ENCODE assay signal across 18 cellular contexts in the genomic region with DNA sequence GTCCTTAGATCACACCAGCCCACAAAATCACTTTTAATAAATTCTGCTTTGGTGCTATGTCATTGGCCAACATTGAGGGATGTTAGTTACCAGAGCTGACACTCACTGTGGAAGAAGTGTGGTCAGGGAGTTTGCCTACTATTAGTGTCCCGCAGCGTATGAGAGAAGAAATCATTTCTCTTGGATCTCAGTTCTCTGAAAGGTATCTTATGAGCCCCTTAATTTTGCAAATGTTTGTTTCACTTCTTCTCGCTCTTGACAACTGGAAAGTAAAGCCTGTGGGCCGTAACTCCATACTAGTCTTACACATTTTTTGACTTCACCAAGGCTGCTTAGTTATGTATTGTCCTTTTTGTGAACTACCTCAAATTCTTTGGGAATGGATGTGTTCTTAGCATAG.
DNase-seq lines count a peak whose midpoint lies in the region; ATAC-seq, FAIRE-seq and TF ChIP-seq lines count a peak whose summit lies in the region.
"Had no signal": no experiment of that assay in that cellular context is flagged by ENCODE, and none has a peak within 500 bp of the region (broad histone marks: within the 10 kb centered on the region; RNA-seq: fewer than 3 reads in every experiment).

No MANE protein-coding gene starts in this region.

- peaks cover 0 to 25% (median 1%) of the 10 kb centered on the region in 5 donors for H3K4me1 ChIP-seq in subcutaneous abdominal adipose tissue (ENCODE audit: control insufficient read depth in 5 of 5, insufficient read depth in 5 of 5, low read length in 5 of 5)
- H3K4me1 ChIP-seq: Peyer's patch had no signal

- CTCF ChIA-PET in WTC11 (lab: Charles Lee), result no interaction called here

- no peak overlapping the region for H3K4me3 Mint-ChIP-seq in WTC11

- POLR2A ChIA-PET in WTC11 (lab: Charles Lee), result no interaction called here

- no peaks in the 10 kb centered on the region for H3K9me3 ChIP-seq in subcutaneous abdominal adipose tissue (ENCODE audit: control insufficient read depth in 5 of 5, low read length in 5 of 5)
- H3K9me3 ChIP-seq: MG63, Peyer's patch had no signal

- no peak for TF ChIP-seq CTCF in WTC11 (IDR thresholded peaks at IDR 0.05)

- peak overlapping the region; percentile 46 for H3K27ac Mint-ChIP-seq in WTC11

- H3K9ac ChIP-seq in subcutaneous abdominal adipose tissue (ENCODE audit: low read length in 5 of 5), result no peak overlapping the region
- H3K9ac ChIP-seq: BLaER1 had no signal

- ATAC-seq in HG02852 (IDR thresholded peaks at IDR 0.05; ENCODE audit: unreplicated experiment), result peak; percentile 71
- no peak for ATAC-seq in WTC11
- ATAC-seq in GM18909 (IDR thresholded peaks at IDR 0.05; ENCODE audit: poor library complexity, unreplicated experiment), result no peak
- ATAC-seq: HepG2, SK-N-SH treated with all-trans-retinoic acid at 6 μM for 48 hours had no signal

- H3K27me3 ChIP-seq in subcutaneous abdominal adipose tissue (ENCODE audit: control insufficient read depth in 5 of 5, insufficient read depth in 4 of 5, low read length in 5 of 5), result peaks cover 0 to 1% (median 0%) of the 10 kb centered on the region in 5 donors
- H3K27me3 ChIP-seq: BLaER1, MG63, Peyer's patch had no signal

- TF ChIP-seq POLR2A in erythroblast (IDR thresholded peaks at IDR 0.05; ENCODE audit: low read length), result no peak

- peak overlapping the region; percentile 52 for H3K27ac ChIP-seq in subcutaneous abdominal adipose tissue (ENCODE audit: low read depth, low read length)
- H3K27ac ChIP-seq: BLaER1, Peyer's patch had no signal

- H3K4me1 Mint-ChIP-seq in WTC11, result peaks cover 39% of the 10 kb centered on the region

- FAIRE-seq in GM19239 (lab: Jason Lieb, UNC), result peak; percentile 79
- FAIRE-seq: HepG2 had no signal

- no peaks in the 10 kb centered on the region for H3K9me3 Mint-ChIP-seq in WTC11

- H3K36me3 Mint-ChIP-seq in WTC11, result peaks cover 49% of the 10 kb centered on the region

- DNase-seq in GM19239 (ENCODE audit: insufficient read length, low spot score), result no peak
- DNase-seq in WTC11 (ENCODE audit: low spot score), result no peak
- DNase-seq in erythroblast (lab: John Stamatoyannopoulos, UW), result no peak
- DNase-seq in activated CD4-positive, alpha-beta T cell treated with anti-CD3 and anti-CD28 coated beads for 4 hours, result no peak
- DNase-seq: HCEC 1CT, MG63, NCI-H1105 treated with DMSO at 0.1 percent for 48 hours, NCI-H187 treated with DMSO at 0.1 percent for 48 hours, NCI-H510A, NCI-H82, Peyer's patch, SHP77 had no signal

- H3K4me3 ChIP-seq in subcutaneous abdominal adipose tissue (ENCODE audit: low read depth in 1 of 5, low read length in 5 of 5), result no peak overlapping the region
- H3K4me3 ChIP-seq: BLaER1, MG63, Peyer's patch had no signal

- H3K36me3 ChIP-seq in subcutaneous abdominal adipose tissue (ENCODE audit: control insufficient read depth in 5 of 5, insufficient read depth in 5 of 5, low read length in 5 of 5), result peaks cover 0 to 4% (median 0%) of the 10 kb centered on the region in 5 donors
- H3K36me3 ChIP-seq: MG63, Peyer's patch had no signal

- no peaks in the 10 kb centered on the region for H3K27me3 Mint-ChIP-seq in WTC11 (ENCODE audit: low read depth)

TF ChIP-seq in WTC11, 78 proteins besides CTCF, POLR2A, EP300 and RAD21:
- TF ChIP-seq, protein P1, sequence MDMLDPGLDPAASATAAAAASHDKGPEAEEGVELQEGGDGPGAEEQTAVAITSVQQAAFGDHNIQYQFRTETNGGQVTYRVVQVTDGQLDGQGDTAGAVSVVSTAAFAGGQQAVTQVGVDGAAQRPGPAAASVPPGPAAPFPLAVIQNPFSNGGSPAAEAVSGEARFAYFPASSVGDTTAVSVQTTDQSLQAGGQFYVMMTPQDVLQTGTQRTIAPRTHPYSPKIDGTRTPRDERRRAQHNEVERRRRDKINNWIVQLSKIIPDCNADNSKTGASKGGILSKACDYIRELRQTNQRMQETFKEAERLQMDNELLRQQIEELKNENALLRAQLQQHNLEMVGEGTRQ (CRISPR knock-in tag; IDR thresholded peaks at IDR 0.05), result no peak
- TF ChIP-seq, protein P2, sequence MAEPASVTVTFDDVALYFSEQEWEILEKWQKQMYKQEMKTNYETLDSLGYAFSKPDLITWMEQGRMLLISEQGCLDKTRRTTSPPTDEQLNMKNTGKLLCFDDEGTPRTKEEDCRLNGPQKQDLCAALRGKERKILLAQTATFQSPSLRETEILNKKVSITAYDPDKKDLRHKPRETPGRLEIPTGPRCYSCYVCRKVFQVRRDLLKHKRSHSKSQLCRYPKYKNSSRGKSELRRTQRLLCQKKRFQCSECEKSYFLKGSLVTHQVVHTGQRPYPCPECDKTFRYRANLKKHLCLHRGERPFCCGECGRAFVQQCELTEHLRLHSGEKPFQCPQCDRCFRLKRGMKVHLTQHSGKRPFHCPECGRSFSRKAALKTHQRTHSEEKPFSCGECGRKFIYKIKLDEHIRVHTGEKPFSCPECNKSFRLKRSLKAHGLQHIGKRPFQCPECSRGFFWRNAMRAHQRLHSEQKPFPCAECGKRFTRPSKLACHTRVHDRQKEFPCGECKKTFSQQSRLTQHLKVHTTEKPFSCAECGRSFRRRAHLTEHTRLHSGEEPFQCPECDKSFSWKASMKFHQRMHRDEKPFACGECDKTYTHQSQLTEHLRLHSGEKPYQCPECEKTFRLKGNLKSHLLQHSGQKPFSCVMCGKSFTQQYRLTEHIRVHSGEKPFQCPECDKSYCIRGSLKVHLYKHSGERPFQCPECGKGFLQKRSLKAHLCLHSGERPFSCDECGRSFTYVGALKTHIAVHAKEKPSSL (CRISPR knock-in tag; conservative IDR thresholded peaks at IDR 0.05), result no peak
- TF ChIP-seq ZNF138 (CRISPR knock-in tag; conservative IDR thresholded peaks at IDR 0.05) (no peak), MXD4 (CRISPR knock-in tag; IDR thresholded peaks at IDR 0.05; ENCODE audit: borderline replicate concordance) (no peak), MYBL2 (CRISPR knock-in tag; IDR thresholded peaks at IDR 0.05) (no peak)
- TF ChIP-seq, protein P3, sequence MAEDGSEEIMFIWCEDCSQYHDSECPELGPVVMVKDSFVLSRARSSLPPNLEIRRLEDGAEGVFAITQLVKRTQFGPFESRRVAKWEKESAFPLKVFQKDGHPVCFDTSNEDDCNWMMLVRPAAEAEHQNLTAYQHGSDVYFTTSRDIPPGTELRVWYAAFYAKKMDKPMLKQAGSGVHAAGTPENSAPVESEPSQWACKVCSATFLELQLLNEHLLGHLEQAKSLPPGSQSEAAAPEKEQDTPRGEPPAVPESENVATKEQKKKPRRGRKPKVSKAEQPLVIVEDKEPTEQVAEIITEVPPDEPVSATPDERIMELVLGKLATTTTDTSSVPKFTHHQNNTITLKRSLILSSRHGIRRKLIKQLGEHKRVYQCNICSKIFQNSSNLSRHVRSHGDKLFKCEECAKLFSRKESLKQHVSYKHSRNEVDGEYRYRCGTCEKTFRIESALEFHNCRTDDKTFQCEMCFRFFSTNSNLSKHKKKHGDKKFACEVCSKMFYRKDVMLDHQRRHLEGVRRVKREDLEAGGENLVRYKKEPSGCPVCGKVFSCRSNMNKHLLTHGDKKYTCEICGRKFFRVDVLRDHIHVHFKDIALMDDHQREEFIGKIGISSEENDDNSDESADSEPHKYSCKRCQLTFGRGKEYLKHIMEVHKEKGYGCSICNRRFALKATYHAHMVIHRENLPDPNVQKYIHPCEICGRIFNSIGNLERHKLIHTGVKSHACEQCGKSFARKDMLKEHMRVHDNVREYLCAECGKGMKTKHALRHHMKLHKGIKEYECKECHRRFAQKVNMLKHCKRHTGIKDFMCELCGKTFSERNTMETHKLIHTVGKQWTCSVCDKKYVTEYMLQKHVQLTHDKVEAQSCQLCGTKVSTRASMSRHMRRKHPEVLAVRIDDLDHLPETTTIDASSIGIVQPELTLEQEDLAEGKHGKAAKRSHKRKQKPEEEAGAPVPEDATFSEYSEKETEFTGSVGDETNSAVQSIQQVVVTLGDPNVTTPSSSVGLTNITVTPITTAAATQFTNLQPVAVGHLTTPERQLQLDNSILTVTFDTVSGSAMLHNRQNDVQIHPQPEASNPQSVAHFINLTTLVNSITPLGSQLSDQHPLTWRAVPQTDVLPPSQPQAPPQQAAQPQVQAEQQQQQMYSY (CRISPR knock-in tag; IDR thresholded peaks at IDR 0.05), result no peak
- TF ChIP-seq, protein P4, sequence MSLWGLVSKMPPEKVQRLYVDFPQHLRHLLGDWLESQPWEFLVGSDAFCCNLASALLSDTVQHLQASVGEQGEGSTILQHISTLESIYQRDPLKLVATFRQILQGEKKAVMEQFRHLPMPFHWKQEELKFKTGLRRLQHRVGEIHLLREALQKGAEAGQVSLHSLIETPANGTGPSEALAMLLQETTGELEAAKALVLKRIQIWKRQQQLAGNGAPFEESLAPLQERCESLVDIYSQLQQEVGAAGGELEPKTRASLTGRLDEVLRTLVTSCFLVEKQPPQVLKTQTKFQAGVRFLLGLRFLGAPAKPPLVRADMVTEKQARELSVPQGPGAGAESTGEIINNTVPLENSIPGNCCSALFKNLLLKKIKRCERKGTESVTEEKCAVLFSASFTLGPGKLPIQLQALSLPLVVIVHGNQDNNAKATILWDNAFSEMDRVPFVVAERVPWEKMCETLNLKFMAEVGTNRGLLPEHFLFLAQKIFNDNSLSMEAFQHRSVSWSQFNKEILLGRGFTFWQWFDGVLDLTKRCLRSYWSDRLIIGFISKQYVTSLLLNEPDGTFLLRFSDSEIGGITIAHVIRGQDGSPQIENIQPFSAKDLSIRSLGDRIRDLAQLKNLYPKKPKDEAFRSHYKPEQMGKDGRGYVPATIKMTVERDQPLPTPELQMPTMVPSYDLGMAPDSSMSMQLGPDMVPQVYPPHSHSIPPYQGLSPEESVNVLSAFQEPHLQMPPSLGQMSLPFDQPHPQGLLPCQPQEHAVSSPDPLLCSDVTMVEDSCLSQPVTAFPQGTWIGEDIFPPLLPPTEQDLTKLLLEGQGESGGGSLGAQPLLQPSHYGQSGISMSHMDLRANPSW (CRISPR knock-in tag; conservative IDR thresholded peaks at IDR 0.05; ENCODE audit: low read depth), result no peak
